In genomic region chr3:172709776-172710708, GRCh38 we compare ENCODE assay signal across 8 cellular contexts. TPM values are rescaled to one million over a fixed set of nuclear protein-coding genes. Genes with fewer than 3 reads are reported as not detected.
DNase-seq lines count a peak whose midpoint lies in the region; ATAC-seq, FAIRE-seq and TF ChIP-seq lines count a peak whose summit lies in the region.

No MANE protein-coding gene starts in this region.

- 1% methylated on average over 21 of the region's 21 CpGs for WGBS in pancreas, 2 donors

- ATAC-seq in GM21576 (IDR thresholded peaks at IDR 0.05; ENCODE audit: unreplicated experiment) (peak; percentile 0), left cardiac atrium (peak; percentile 69 to 70), pancreas (peak; percentile 35 to 57 (median 48))

- no peaks in the 10 kb centered on the region for H3K27me3 ChIP-seq in pancreas

- H3K4me1 ChIP-seq in pancreas, result peaks cover 0 to 10% (median 0%) of the 10 kb centered on the region in 3 donors

- FAIRE-seq in pancreas (lab: Jason Lieb, UNC), result no peak

- peak overlapping the region; percentile 68 to 90 (median 82) for H3K4me3 ChIP-seq in pancreas

- no peaks in the 10 kb centered on the region for H3K36me3 ChIP-seq in pancreas

- intact Hi-C loops in left cardiac atrium (cut with DNase I), result loop anchor here in 1 of 2 donors (5.0 kb wide), 1 partner anchor 38 kb away; no protein-coding TSS in a partner anchor
- intact Hi-C loops in pancreas (cut with DNase I), result no loop called here

- TF ChIP-seq CTCF in pancreas (IDR thresholded peaks at IDR 0.05), result no peak

- DNase-seq in Caki2 (ENCODE audit: low read depth) (peak; percentile 46), NCI-H524 treated with DMSO at 0.1 percent for 48 hours (lab: John Stamatoyannopoulos, UW) (peak; percentile 79), amniotic epithelial cell (ENCODE audit: low read depth) (peak; percentile 31), left cardiac atrium (peak; percentile 35), pancreas (peak in 4 of 6 donors; percentile 29 to 59 (median 36)), DMS114 treated with DMSO at 0.1 percent for 48 hours (lab: John Stamatoyannopoulos, UW; ENCODE audit: unreplicated experiment) (no peak), GF-D8 (lab: John Stamatoyannopoulos, UW) (no peak)

- H3K27ac ChIP-seq in pancreas, result peak overlapping the region; percentile 60 to 95 (median 80)

- H3K9me3 ChIP-seq in pancreas, result no peaks in the 10 kb centered on the region

- in situ Hi-C loops in Caki2 (cut with HindIII; ENCODE audit: low pct_unique_long_range_greater_than_20kb, low sequenced_read_pairs), result no loop called here

RNA-seq across cellular contexts. Expression of gene NCEH1, which starts 0.8 kb away (rescaled TPM):
- 22.5 and 45.2 TPM in 2 replicates for total RNA-seq in Caki2 (2014; rRNA removed; shearing (Covaris generic); ENCODE audit: low replicate concordance)
- total RNA-seq in left cardiac atrium (10 to 100 TPM; 21.4 to 25.5 TPM), pancreas (10 to 100 TPM in 2 of 6 donors, 1 to 10 TPM in 4; 4.7 to 26.0 (median 7.3) TPM)
- polyA plus RNA-seq in pancreas, result 1 to 10 TPM; 2.6 to 3.9 TPM

RNA-seq across cellular contexts. Expression of gene ECT2, which starts 40.5 kb away (rescaled TPM):
- total RNA-seq in Caki2 (2014; rRNA removed; shearing (Covaris generic); ENCODE audit: low replicate concordance), result 61.7 and 69.9 TPM in 2 replicates
- total RNA-seq in left cardiac atrium (1 to 10 TPM; 5.6 to 5.8 TPM), pancreas (1 to 10 TPM in 4 of 6 donors, under 1 TPM in 2; 0.74 to 7.0 (median 2.7) TPM)
- polyA plus RNA-seq in pancreas, result 1 to 10 TPM; 1.3 to 2.0 TPM

Comparison
In these comparisons a context has a peak if more than half of its experiments do, and no peak if none do; other contexts are left out.
1. DNase-seq: peak in Caki2 (single experiment), NCI-H524 treated with DMSO at 0.1 percent for 48 hours (single experiment), amniotic epithelial cell (single experiment), left cardiac atrium (single experiment) and pancreas (4 of 6); none in DMS114 treated with DMSO at 0.1 percent for 48 hours (single experiment) and GF-D8 (single experiment).
2. ATAC-seq: peak in every context shown above with its lines; median percentile 70 in left cardiac atrium; 48 in pancreas; 0 in GM21576.